In genomic region chr6:133227344-133227743, GRCh38 we compare ENCODE assay signal across 1 cellular context.
TF ChIP-seq lines count a peak whose summit lies in the region.

No MANE protein-coding gene starts in this region.

TF ChIP-seq in HEK293, 187 proteins besides CTCF, POLR2A, EP300 and RAD21 (continued from another document and continues in another):
- TF ChIP-seq ZNF362 (tag by site-specific recombination; IDR thresholded peaks at IDR 0.05) (no peak), BCL11B (tag by site-specific recombination; IDR thresholded peaks at IDR 0.05; ENCODE audit: low read depth) (peak; percentile 58; the same call in 1 of the 2 replicates), ZNF830 (tag by site-specific recombination; IDR thresholded peaks at IDR 0.05; ENCODE audit: low read depth) (no peak), IKZF3 (tag by site-specific recombination; IDR thresholded peaks at IDR 0.05) (peak; percentile 58; the same call in 1 of the 2 replicates), ZNF266 (tag by site-specific recombination; IDR thresholded peaks at IDR 0.05; ENCODE audit: low read depth) (no peak), FEZF1 (tag by site-specific recombination; IDR thresholded peaks at IDR 0.05) (peak; percentile 76), ZIC2 (tag by site-specific recombination; IDR thresholded peaks at IDR 0.05) (peak; percentile 8; the same call in 1 of the 2 replicates), PRDM2 (tag by site-specific recombination; IDR thresholded peaks at IDR 0.05; ENCODE audit: borderline replicate concordance) (no peak), MEIS1 (CRISPR knock-in tag; IDR thresholded peaks at IDR 0.05; ENCODE audit: borderline replicate concordance) (no peak), PRDM6 (tag by site-specific recombination; IDR thresholded peaks at IDR 0.05) (peak; percentile 82), ZBTB7A (tag by site-specific recombination; IDR thresholded peaks at IDR 0.05; ENCODE audit: low read depth) (no peak), ZNF404 (tag by site-specific recombination; IDR thresholded peaks at IDR 0.05) (no peak), ZNF521 (tag by site-specific recombination; IDR thresholded peaks at IDR 0.05) (no peak), KLF16 (tag by site-specific recombination; IDR thresholded peaks at IDR 0.05) (no peak), ZNF155 (tag by site-specific recombination; IDR thresholded peaks at IDR 0.05) (no peak), ZNF354C (tag by site-specific recombination; IDR thresholded peaks at IDR 0.05; ENCODE audit: borderline replicate concordance, low read depth) (no peak), ZBTB26 (tag by site-specific recombination; optimal IDR thresholded peaks at IDR 0.05) (no peak), ZNF157 (tag by site-specific recombination; IDR thresholded peaks at IDR 0.05) (no peak), ZNF335 (tag by site-specific recombination; conservative IDR thresholded peaks at IDR 0.05) (no peak), ZNF350 (tag by site-specific recombination; IDR thresholded peaks at IDR 0.05) (peak; percentile 40; the same call in 1 of the 2 replicates), BCL11A (tag by site-specific recombination; IDR thresholded peaks at IDR 0.05; ENCODE audit: low read depth) (peak; percentile 26; the same call in 1 of the 2 replicates), MZF1 (tag by site-specific recombination; IDR thresholded peaks at IDR 0.05; ENCODE audit: borderline replicate concordance) (peak; percentile 31; the same call in 1 of the 2 replicates), ZNF660 (tag by site-specific recombination; IDR thresholded peaks at IDR 0.05) (no peak), ZNF302 (tag by site-specific recombination; IDR thresholded peaks at IDR 0.05; ENCODE audit: low read depth) (no peak), ZNF48 (tag by site-specific recombination; IDR thresholded peaks at IDR 0.05) (no peak), WT1 (tag by site-specific recombination; IDR thresholded peaks at IDR 0.05) (peak; percentile 49; the same call in 1 of the 2 replicates), KLF10 (tag by site-specific recombination; IDR thresholded peaks at IDR 0.05) (peak; percentile 24; the same call in 1 of the 2 replicates), ZNF23 (tag by site-specific recombination; IDR thresholded peaks at IDR 0.05; ENCODE audit: borderline replicate concordance) (no peak), ZNF580 (tag by site-specific recombination; IDR thresholded peaks at IDR 0.05) (no peak), ZNF24 (tag by site-specific recombination; IDR thresholded peaks at IDR 0.05) (no peak), ZBTB11 (tag by site-specific recombination; conservative IDR thresholded peaks at IDR 0.05; ENCODE audit: low read depth) (no peak), ZSCAN30 (tag by site-specific recombination; IDR thresholded peaks at IDR 0.05) (0 out of 2 replicates have a peak, but pooled peaks have one; percentile 51), ZNF549 (tag by site-specific recombination; IDR thresholded peaks at IDR 0.05) (no peak), INSM2 (tag by site-specific recombination; IDR thresholded peaks at IDR 0.05) (no peak), ZNF248 (tag by site-specific recombination; IDR thresholded peaks at IDR 0.05) (no peak), ZNF560 (tag by site-specific recombination; IDR thresholded peaks at IDR 0.05; ENCODE audit: borderline replicate concordance) (no peak), OSR2 (tag by site-specific recombination; IDR thresholded peaks at IDR 0.05) (peak; percentile 72; the same call in 1 of the 2 replicates), YY1 (tag by site-specific recombination; IDR thresholded peaks at IDR 0.05) (0 out of 2 replicates have a peak, but pooled peaks have one; percentile 15), ZNF843 (tag by site-specific recombination; IDR thresholded peaks at IDR 0.05) (peak; percentile 90), ZNF148 (tag by site-specific recombination; IDR thresholded peaks at IDR 0.05; ENCODE audit: borderline replicate concordance) (no peak), ZNF561 (tag by site-specific recombination; IDR thresholded peaks at IDR 0.05; ENCODE audit: borderline replicate concordance) (0 out of 2 replicates have a peak, but pooled peaks have one; percentile 41)
